ENCODE assay signal across 29 cellular contexts in genomic region chr1:184395370-184395769, GRCh38. TPM values are rescaled to one million over a fixed set of nuclear protein-coding genes. Genes with fewer than 3 reads are reported as not detected.
"Had no signal": no experiment of that assay in that cellular context is flagged by ENCODE, and none has a peak within 500 bp of the region (broad histone marks: within the 10 kb centered on the region; RNA-seq: fewer than 3 reads in every experiment).

No MANE protein-coding gene starts in this region.

- H3K9ac ChIP-seq: KMS-11 had no signal

- H3K36me3 Mint-ChIP-seq: activated naive CD4-positive, alpha-beta T cell treated with anti-CD3 and anti-CD28 coated beads, Interleukin-2, amount 10 ng/mL, durations not matched to agents 7 days and 5 days; activated naive CD8-positive, alpha-beta T cell treated with anti-CD3 and anti-CD28 coated beads for 36 hours; T-cell had no signal

- H3K27ac Mint-ChIP-seq: activated CD4-positive, alpha-beta T cell treated with anti-CD3 and anti-CD28 coated beads for 36 hours; activated CD8-positive, alpha-beta T cell treated with anti-CD3 and anti-CD28 coated beads for 36 hours; activated naive CD4-positive, alpha-beta T cell treated with anti-CD3 and anti-CD28 coated beads, Interleukin-2, amount 10 ng/mL, durations not matched to agents 7 days and 5 days; activated naive CD8-positive, alpha-beta T cell treated with anti-CD3 and anti-CD28 coated beads for 36 hours; activated T-cell treated with anti-CD3 and anti-CD28 coated beads, Interleukin-2, amount 50 U/mL, for 72 hours; activated T-helper 2 cell treated with anti-CD3 and anti-CD28 coated beads, Interferon-gamma antibody, Interleukin-2, Interleukin-4, amounts not matched to agents 10 μg/mL and 5 μg/mL and 100 μg/mL, durations not matched to agents 14 hours and 24 hours and 36 hours; T-cell had no signal

- H3K4me2 ChIP-seq: KMS-11 had no signal

- H3K9me3 ChIP-seq: MG63, Peyer's patch, SJSA1 had no signal

- H3K4me3 ChIP-seq: MG63, Peyer's patch, SJSA1 had no signal

- H3K4me1 Mint-ChIP-seq: activated CD4-positive, alpha-beta T cell treated with anti-CD3 and anti-CD28 coated beads for 36 hours; activated naive CD4-positive, alpha-beta T cell treated with anti-CD3 and anti-CD28 coated beads, Interleukin-2, amount 10 ng/mL, durations not matched to agents 7 days and 5 days; activated naive CD8-positive, alpha-beta T cell treated with anti-CD3 and anti-CD28 coated beads for 36 hours; T-cell had no signal

- ATAC-seq: activated CD4-positive, alpha-beta T cell treated with anti-CD3 and anti-CD28 coated beads for 36 hours; activated CD8-positive, alpha-beta T cell treated with anti-CD3 and anti-CD28 coated beads for 36 hours; HepG2; T-cell had no signal

- DNase-seq: activated CD4-positive, alpha-beta T cell treated with anti-CD3 and anti-CD28 coated beads for 36 hours; activated CD4-positive, CD25-positive, alpha-beta regulatory T cell; activated CD8-positive, alpha-beta memory T cell treated with anti-CD3 and anti-CD28 coated beads, Interleukin-2, amount 50 U/mL, for 4 hours; activated CD8-positive, alpha-beta T cell treated with anti-CD3 and anti-CD28 coated beads for 36 hours; activated gamma-delta T cell treated with Interleukin-2 at 50 U/mL for 16 hours; activated naive CD4-positive, alpha-beta T cell treated with anti-CD3 and anti-CD28 coated beads, Interleukin-2, amount 10 ng/mL, durations not matched to agents 7 days and 5 days; activated naive CD8-positive, alpha-beta T cell treated with anti-CD3 and anti-CD28 coated beads for 36 hours; activated T-cell treated with anti-CD3 and anti-CD28 coated beads, Interleukin-2, amount 50 U/mL, for 72 hours; brain microvascular endothelial cell; MG63; MV-4-11; NCI-H1092 treated with DMSO at 0.1 percent for 48 hours; NCI-H1417 treated with DMSO at 0.1 percent for 48 hours; NCI-H187; NCI-H2081; NCI-H446 treated with DMSO at 0.1 percent for 48 hours; NCI-H524 treated with DMSO at 0.1 percent for 48 hours; NCI-H774; Peyer's patch; SHP77; T-cell; T-helper 2 cell; T1000 had no signal

- H3K36me3 ChIP-seq: brain microvascular endothelial cell, MG63, Peyer's patch, SJSA1 had no signal

- H3K27me3 ChIP-seq: brain microvascular endothelial cell, MG63, Peyer's patch, SJSA1 had no signal

- H3K9me3 Mint-ChIP-seq: activated CD8-positive, alpha-beta T cell treated with anti-CD3 and anti-CD28 coated beads for 36 hours; activated naive CD4-positive, alpha-beta T cell treated with anti-CD3 and anti-CD28 coated beads, Interleukin-2, amount 10 ng/mL, durations not matched to agents 7 days and 5 days; activated naive CD8-positive, alpha-beta T cell treated with anti-CD3 and anti-CD28 coated beads for 36 hours; activated T-cell treated with anti-CD3 and anti-CD28 coated beads, Interleukin-2, amount 50 U/mL, for 72 hours; activated T-helper 2 cell treated with anti-CD3 and anti-CD28 coated beads, Interferon-gamma antibody, Interleukin-2, Interleukin-4, amounts not matched to agents 10 μg/mL and 5 μg/mL and 100 μg/mL, durations not matched to agents 14 hours and 24 hours and 36 hours; T-cell had no signal

- H3K4me3 Mint-ChIP-seq: activated CD4-positive, alpha-beta T cell treated with anti-CD3 and anti-CD28 coated beads for 36 hours; activated CD8-positive, alpha-beta T cell treated with anti-CD3 and anti-CD28 coated beads for 36 hours; activated naive CD4-positive, alpha-beta T cell treated with anti-CD3 and anti-CD28 coated beads, Interleukin-2, amount 10 ng/mL, durations not matched to agents 7 days and 5 days; activated naive CD8-positive, alpha-beta T cell treated with anti-CD3 and anti-CD28 coated beads for 36 hours; activated T-cell treated with anti-CD3 and anti-CD28 coated beads, Interleukin-2, amount 50 U/mL, for 72 hours; T-cell had no signal

- H3K27ac ChIP-seq: brain microvascular endothelial cell, KMS-11, Peyer's patch, RWPE1, SJSA1, VCaP had no signal

- H3K4me1 ChIP-seq: SJSA1 had no signal

RNA-seq across cellular contexts. Expression of gene C1orf21, which starts 8.5 kb away (rescaled TPM):
- total RNA-seq: HepG2 had no signal
- polyA plus RNA-seq: HepG2 had no signal
